Comparison of ENCODE assay signal across 12 cellular contexts in genomic region chr9:76866689-76867088, GRCh38. TPM values are rescaled to one million over a fixed set of nuclear protein-coding genes. Genes with fewer than 3 reads are reported as not detected.
A peak's percentile ranks its signal among the peaks of the same experiment; 100 is the strongest.
DNase-seq lines count a peak whose midpoint lies in the region; ATAC-seq lines count a peak whose summit lies in the region.
"Had no signal": no experiment of that assay in that cellular context is flagged by ENCODE, and none has a peak within 500 bp of the region (broad histone marks: within the 10 kb centered on the region; RNA-seq: fewer than 3 reads in every experiment).

No MANE protein-coding gene starts in this region.

- in situ Hi-C loops in KBM-7 (cut with MboI; ENCODE audit: low pct_unique_long_range_greater_than_20kb, low sequenced_read_pairs), result no loop called here

- ATAC-seq in activated CD4-positive, CD25-positive, alpha-beta regulatory T cell treated with anti-CD3 and anti-CD28 coated beads, Interleukin-2, amount 50 U/mL, for 24 hours, result no peak
- no peak for ATAC-seq in HG03135 (IDR thresholded peaks at IDR 0.05; ENCODE audit: unreplicated experiment)
- ATAC-seq in GM18498 (IDR thresholded peaks at IDR 0.05; ENCODE audit: unreplicated experiment), result no peak

- DNase-seq in AG20443 (ENCODE audit: low spot score), result peak; percentile 93
- DNase-seq in LHCN-M2 (ENCODE audit: low read depth), result peak; percentile 97
- DNase-seq in dedifferentiated amniotic fluid mesenchymal stem cell (ENCODE audit: extremely low spot score), result peak; percentile 75
- peak; percentile 89 for DNase-seq in myocyte (ENCODE audit: low read depth)
- DNase-seq in KBM-7, result no peak
- DNase-seq: activated T-cell treated with anti-CD3 and anti-CD28 coated beads, Interleukin-2, amount 50 U/mL, for 72 hours; DMS79; NCI-H1105; nephron progenitor cell had no signal

RNA-seq across cellular contexts. Expression of gene PRUNE2, which starts 39.2 kb away (rescaled TPM):
- 68.5 and 88.1 TPM in 2 replicates for total RNA-seq in LHCN-M2 (2014; rRNA removed)
- polyA plus RNA-seq in LHCN-M2 (2012), result 57.7 TPM
- 650 and 843 TPM in 2 replicates for total RNA-seq in myocyte
- polyA plus RNA-seq in myocyte (2012), result 251 TPM
